In genomic region chr22:31246687-31247086, GRCh38 we compare ENCODE assay signal across 13 cellular contexts.
"Had no signal": no experiment of that assay in that cellular context is flagged by ENCODE, and none has a peak within 500 bp of the region (broad histone marks: within the 10 kb centered on the region; RNA-seq: fewer than 3 reads in every experiment).

No MANE protein-coding gene starts in this region.

- H3K27me3 ChIP-seq: colonic mucosa, esophagus muscularis mucosa, hepatocyte, left lung, neural progenitor cell, thyroid gland had no signal

- H3K27me3 Mint-ChIP-seq: stimulated activated naive B cell treated with anti-CD40 and anti-IgM and Interleukin-4, amounts not matched to agents 10 μg/mL and 1 μg/mL and 100 μg/mL, for 72 hours had no signal

- H3K36me3 ChIP-seq: colonic mucosa, neural progenitor cell, thyroid gland had no signal

- H3K4me3 Mint-ChIP-seq: stimulated activated naive B cell treated with anti-CD40 and anti-IgM and Interleukin-4, amounts not matched to agents 10 μg/mL and 1 μg/mL and 100 μg/mL, for 72 hours had no signal

- H3K27ac ChIP-seq: colonic mucosa, esophagus muscularis mucosa had no signal

- ATAC-seq: left lung; stimulated activated naive B cell treated with anti-CD40 and anti-IgM and Interleukin-4, amounts not matched to agents 10 μg/mL and 1 μg/mL and 100 μg/mL, for 72 hours had no signal

- H3K4me3 ChIP-seq: colonic mucosa, esophagus muscularis mucosa, hepatocyte, left lung, neural progenitor cell, thyroid gland had no signal

- H3K9me3 ChIP-seq: colonic mucosa, esophagus muscularis mucosa, left lung, thyroid gland had no signal

- H3K9me3 Mint-ChIP-seq: activated naive CD4-positive, alpha-beta T cell treated with anti-CD3 and anti-CD28 coated beads, Interleukin-2, amount 50 U/mL, for 72 hours; neural progenitor cell; stimulated activated naive B cell treated with anti-CD40 and anti-IgM and Interleukin-4, amounts not matched to agents 10 μg/mL and 1 μg/mL and 100 μg/mL, for 72 hours had no signal

- H3K36me3 Mint-ChIP-seq: neural progenitor cell had no signal

- H3K27ac Mint-ChIP-seq: neural progenitor cell; stimulated activated naive B cell treated with anti-CD40 and anti-IgM and Interleukin-4, amounts not matched to agents 10 μg/mL and 1 μg/mL and 100 μg/mL, for 72 hours had no signal

- DNase-seq: activated CD4-positive, alpha-beta T cell treated with anti-CD3 and anti-CD28 coated beads, Interleukin-2, amount 50 U/mL, for 1 hour; activated CD4-positive, CD25-positive, alpha-beta regulatory T cell; activated CD8-positive, alpha-beta memory T cell treated with anti-CD3 and anti-CD28 coated beads for 24 hours; central memory CD4-positive, alpha-beta T cell; colonic mucosa; left lung; stimulated activated CD4-positive, alpha-beta T cell treated with anti-CD3 and anti-CD28 coated beads, Interleukin-2, amount 100 ng/mL, for 48 hours; stimulated activated naive B cell treated with anti-CD40 and anti-IgM and Interleukin-4, amounts not matched to agents 10 μg/mL and 1 μg/mL and 100 μg/mL, for 72 hours; thyroid gland had no signal
